9 cellular contexts compared by ENCODE assay signal in genomic region chr5:173327948-173328895, GRCh38. TPM values are rescaled to one million over a fixed set of nuclear protein-coding genes. Genes with fewer than 3 reads are reported as not detected.
A peak's percentile ranks its signal among the peaks of the same experiment; 100 is the strongest.
DNase-seq lines count a peak whose midpoint lies in the region; FAIRE-seq and TF ChIP-seq lines count a peak whose summit lies in the region.
"Had no signal": no experiment of that assay in that cellular context is flagged by ENCODE, and none has a peak within 500 bp of the region (broad histone marks: within the 10 kb centered on the region; RNA-seq: fewer than 3 reads in every experiment).

Gene STC2, minus strand, starts transcription at chr5:173328414. Its CDS starts 221 bp downstream, at chr5:173328193.

- peak within 1 kb of the TSS; percentile 66 for H2AFZ ChIP-seq in endothelial cell of umbilical vein (ENCODE audit: low read depth, low read length)

- CTCF ChIA-PET in endothelial cell of umbilical vein (lab: Charles Lee), result interaction anchor here (0.9 to 11.2 kb wide), 6 partner anchors 27 to 621 kb away, joined by 3 to 428 read pairs (median 5); no protein-coding TSS in a partner anchor

- peak; percentile 91 for DNase-seq in H4 (ENCODE audit: low spot score)
- DNase-seq in M059J (ENCODE audit: low read depth), result peak; percentile 97
- peak; percentile 82 for DNase-seq in endothelial cell of umbilical vein (ENCODE audit: low read depth, low spot score)
- DNase-seq in mesenteric fat pad (ENCODE audit: low spot score), result no peak
- DNase-seq in stromal cell of bone marrow (ENCODE audit: low read depth), result peak; percentile 80
- DNase-seq in stimulated activated naive CD4-positive, alpha-beta T cell (lab: John Stamatoyannopoulos, UW), result no peak

- peak within 1 kb of the TSS; percentile 68 for H3K9ac ChIP-seq in endothelial cell of umbilical vein (replicated peaks; ENCODE audit: extremely low read depth, insufficient read depth, low read length)

- peaks cover 39% of the 10 kb centered on the region for H3K4me1 ChIP-seq in endothelial cell of umbilical vein (ENCODE audit: control insufficient read depth, extremely low read depth, insufficient read depth, low read length)

- H3K4me2 ChIP-seq in endothelial cell of umbilical vein (ENCODE audit: insufficient read depth, low read length), result peak within 1 kb of the TSS; percentile 87

- dilution Hi-C loops in endothelial cell of umbilical vein (cut with MboI; ENCODE audit: extremely low pct_ligation_motif_present, low sequenced_read_pairs), result no loop called here

- intact Hi-C loops in T-helper 1 cell treated with Interleukin-12 subunit alpha and Interleukin-12 subunit beta and Interleukin-4 antibody, amounts not matched to agents 30 ng/mL and 1 ng/mL, for 36 hours (cut with micrococcal nuclease), result loop anchor here (1.0 to 10.0 kb wide), 6 partner anchors 184 to 1941 kb away; partner anchors contain the start of genes BNIP1, NPM1 and STK10
- intact Hi-C loops in endothelial cell of umbilical vein (cut with micrococcal nuclease), result loop anchor here (1.0 kb wide), 1 partner anchor 34 kb away; no protein-coding TSS in a partner anchor

- no peaks in the 10 kb centered on the region for H3K9me3 ChIP-seq in endothelial cell of umbilical vein (replicated peaks; ENCODE audit: control insufficient read depth, insufficient read depth, low read length)

- no peak for TF ChIP-seq CTCF in endothelial cell of umbilical vein (IDR thresholded peaks at IDR 0.05; ENCODE audit: extremely low read depth in 1 of 2, insufficient read depth in 1 of 2, low read depth in 1 of 2, low read length in 2 of 2)

- no peaks in the 10 kb centered on the region for H3K36me3 ChIP-seq in endothelial cell of umbilical vein (ENCODE audit: control insufficient read depth in 2 of 2, extremely low read depth in 1 of 2, insufficient read depth in 2 of 2, low read length in 2 of 2)

- no peak for TF ChIP-seq POLR2A in endothelial cell of umbilical vein (IDR thresholded peaks at IDR 0.05; ENCODE audit: low read depth, low read length)

- no peaks in the 10 kb centered on the region for H4K20me1 ChIP-seq in endothelial cell of umbilical vein (replicated peaks; ENCODE audit: control insufficient read depth, extremely low read depth, insufficient read depth, low read length)

- H3K27me3 ChIP-seq in endothelial cell of umbilical vein (ENCODE audit: control insufficient read depth in 2 of 2, insufficient read depth in 2 of 2, low read length in 2 of 2), result no peaks in the 10 kb centered on the region

- FAIRE-seq in endothelial cell of umbilical vein (lab: Jason Lieb, UNC), result peak; percentile 90
- FAIRE-seq: colon had no signal

- H3K79me2 ChIP-seq in endothelial cell of umbilical vein (ENCODE audit: control insufficient read depth, insufficient read depth, low read length), result peaks cover 46% of the 10 kb centered on the region

- POLR2A ChIA-PET in endothelial cell of umbilical vein (lab: Charles Lee), result interaction anchor here (0.9 kb wide), 1 partner anchor 9 kb away, joined by 3 read pairs; no protein-coding TSS in a partner anchor

- H3K27ac ChIP-seq in endothelial cell of umbilical vein (ENCODE audit: insufficient read depth, low read depth, low read length), result peak within 1 kb of the TSS; percentile 56

- H3K4me3 ChIP-seq in GM08714 (ENCODE audit: low read length) (peak within 1 kb of the TSS; percentile 60; the same call in 1 of the 2 replicates), endothelial cell of umbilical vein (replicated peaks in 1 of 3; ENCODE audit: insufficient read depth in 1 of 3, low read depth in 1 of 3, low read length in 3 of 3) (peak within 1 kb of the TSS; percentile 31 to 45 (median 40))

- H3K9me1 ChIP-seq in endothelial cell of umbilical vein (replicated peaks; ENCODE audit: control insufficient read depth, extremely low read depth, insufficient read depth, low read length), result no peaks in the 10 kb centered on the region

- no TSS peak for BruUV-seq in endothelial cell of umbilical vein (replicated peaks; lab: Mats Ljungman, UMichigan)

TF ChIP-seq in endothelial cell of umbilical vein, 7 proteins besides CTCF, POLR2A, EP300 and RAD21:
- TF ChIP-seq FOS (IDR thresholded peaks at IDR 0.05; ENCODE audit: borderline replicate concordance, insufficient read depth, low read length) (peak; percentile 13), POLR2AphosphoS5 (IDR thresholded peaks at IDR 0.05; ENCODE audit: insufficient read depth, low read depth, low read length) (peak; percentile 66), MAX (IDR thresholded peaks at IDR 0.05; ENCODE audit: insufficient read depth, insufficient read length) (no peak), JUN (IDR thresholded peaks at IDR 0.05; ENCODE audit: borderline replicate concordance, insufficient read depth, insufficient read length, low read depth) (no peak)

RNA-seq across cellular contexts. Expression of gene STC2, which starts in this region (rescaled TPM):
- 36.6 and 43.8 TPM in 2 replicates for total RNA-seq in H4 (2014; rRNA removed; shearing (Covaris generic))
- total RNA-seq in M059J (2014; rRNA removed; shearing (Covaris generic)), result 311 and 328 TPM in 2 replicates
- total RNA-seq in T-helper 1 cell treated with Interleukin-12 subunit alpha and Interleukin-12 subunit beta and Interleukin-4 antibody, amounts not matched to agents 30 ng/mL and 1 ng/mL, for 36 hours, result 8.6 and 12.4 TPM in 2 replicates
- 26.2 and 26.9 TPM in 2 replicates for total RNA-seq in endothelial cell of umbilical vein
- 11.6 and 19.0 TPM in 2 replicates for polyA plus RNA-seq in endothelial cell of umbilical vein
- 30.6 and 35.2 TPM in 2 replicates for polyA plus RNA-seq in endothelial cell of umbilical vein (2011; cell fraction: cytosol; rRNA removed)
- polyA plus RNA-seq in endothelial cell of umbilical vein (2011; cell fraction: nucleus; rRNA removed), result 43.5 and 60.3 TPM in 2 replicates
- 59.3 and 62.7 TPM in 2 replicates for polyA plus RNA-seq in endothelial cell of umbilical vein (2012)
- 10.3 and 16.4 TPM in 2 replicates for polyA minus RNA-seq in endothelial cell of umbilical vein
- polyA minus RNA-seq in endothelial cell of umbilical vein (2011; cell fraction: cytosol; rRNA and poly(A)+ RNA removed), result 27.1 TPM
- 22.4 and 48.3 TPM in 2 replicates for polyA minus RNA-seq in endothelial cell of umbilical vein (2011; cell fraction: nucleus; rRNA and poly(A)+ RNA removed)
- total RNA-seq in mesenteric fat pad, result 15.5 TPM

Comparison
In these comparisons a context has a peak if more than half of its experiments do, and no peak if none do; other contexts are left out.
1. DNase-seq: peak in H4 (single experiment), M059J (single experiment), endothelial cell of umbilical vein (single experiment) and stromal cell of bone marrow (single experiment); none in mesenteric fat pad (single experiment) and stimulated activated naive CD4-positive, alpha-beta T cell (0 of 6).